In the genomic region with DNA sequence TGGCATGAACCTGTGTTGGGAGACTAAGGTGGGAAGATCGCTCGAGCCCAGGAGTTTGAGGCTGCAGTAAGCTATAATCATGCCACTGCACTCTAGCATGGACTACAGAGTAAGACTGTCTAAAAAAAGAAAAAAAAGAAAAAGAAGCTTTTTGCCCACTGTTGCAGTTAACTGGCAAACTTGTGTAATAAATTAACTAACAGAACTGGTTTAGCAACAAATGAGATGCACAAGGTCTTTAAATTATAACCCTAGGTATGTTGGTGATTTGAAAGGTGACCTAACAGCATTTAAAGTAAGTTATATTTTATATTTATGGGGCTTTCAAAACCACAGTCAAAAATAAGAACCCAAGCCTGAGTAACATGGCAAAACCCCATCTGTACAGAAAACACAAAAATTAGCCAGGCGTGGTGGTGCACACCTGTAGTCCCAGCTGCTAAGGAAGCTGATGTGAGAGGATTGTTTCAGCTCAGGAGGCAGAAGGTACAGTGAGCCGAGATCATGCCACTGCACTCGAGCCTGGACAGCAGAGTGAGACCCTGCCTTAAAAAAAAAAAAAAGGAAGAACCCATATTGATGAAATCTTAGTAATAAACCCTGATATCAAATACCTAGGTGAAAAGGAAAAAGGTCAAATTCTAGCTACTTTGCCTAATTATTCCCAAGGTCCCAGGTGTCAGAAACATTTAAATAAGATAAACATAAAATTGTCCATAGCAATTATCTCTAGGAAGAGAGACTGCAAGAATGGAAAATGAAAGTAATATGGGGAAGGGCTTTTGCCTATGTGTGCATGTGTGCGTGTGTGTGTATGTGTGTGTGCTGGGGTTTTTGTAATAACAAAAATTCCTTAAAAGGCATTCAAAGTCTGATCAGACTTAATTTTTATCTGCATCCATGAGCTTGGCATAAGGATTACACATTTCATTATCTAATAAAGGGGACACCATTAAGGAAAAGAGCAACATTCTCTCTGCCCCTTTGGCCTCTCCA, we compare ENCODE assay signal across 10 cellular contexts. TPM values are rescaled to one million over a fixed set of nuclear protein-coding genes. Genes with fewer than 3 reads are reported as not detected.
DNase-seq lines count a peak whose midpoint lies in the region; ATAC-seq and TF ChIP-seq lines count a peak whose summit lies in the region.
"Had no signal": no experiment of that assay in that cellular context is flagged by ENCODE, and none has a peak within 500 bp of the region (broad histone marks: within the 10 kb centered on the region; RNA-seq: fewer than 3 reads in every experiment).

No MANE protein-coding gene starts in this region.

- no peak overlapping the region for H2BK120ac ChIP-seq in mesenchymal stem cell (ENCODE audit: low read depth, low read length)

- peaks cover 63% of the 10 kb centered on the region for H3K4me1 Mint-ChIP-seq in CD8-positive, alpha-beta T cell (ENCODE audit: low read depth)
- peaks cover 61% of the 10 kb centered on the region for H3K4me1 Mint-ChIP-seq in activated B cell treated with CpG ODN at 0.5 μM for 24 hours

- no peak overlapping the region for H3K9ac ChIP-seq in mesenchymal stem cell (ENCODE audit: low read length)

- in situ Hi-C loops in HAP-1 (cut with MboI; ENCODE audit: low sequenced_read_pairs), result no loop called here

- H2AFZ ChIP-seq in mesenchymal stem cell (ENCODE audit: low read depth, low read length), result no peak overlapping the region

- peaks cover 46% of the 10 kb centered on the region for H3K4me1 ChIP-seq in CD8-positive, alpha-beta T cell (ENCODE audit: insufficient read depth, low read length)
- H3K4me1 ChIP-seq in mesenchymal stem cell (ENCODE audit: control insufficient read depth, insufficient read depth, low read depth, low read length), result peaks cover 1% of the 10 kb centered on the region
- peaks cover 14% of the 10 kb centered on the region for H3K4me1 ChIP-seq in HAP-1

- ATAC-seq in CD8-positive, alpha-beta T cell, result no peak
- ATAC-seq in HG02623 (IDR thresholded peaks at IDR 0.05; ENCODE audit: unreplicated experiment) (peak; percentile 26), activated B cell treated with CpG ODN at 0.5 μM for 24 hours (ENCODE audit: low read depth) (peak; percentile 25), HG03045 (IDR thresholded peaks at IDR 0.05; ENCODE audit: unreplicated experiment) (no peak), HG03039 (IDR thresholded peaks at IDR 0.05; ENCODE audit: unreplicated experiment) (no peak)

- no peaks in the 10 kb centered on the region for H3K36me3 ChIP-seq in CD8-positive, alpha-beta T cell (ENCODE audit: insufficient read depth, low read length)
- no peaks in the 10 kb centered on the region for H3K36me3 ChIP-seq in mesenchymal stem cell (ENCODE audit: control insufficient read depth in 1 of 2, insufficient read depth in 2 of 2, low read depth in 1 of 2, low read length in 2 of 2)
- H3K36me3 ChIP-seq in HAP-1 (replicated peaks), result no peaks in the 10 kb centered on the region

- H3K14ac ChIP-seq in mesenchymal stem cell (ENCODE audit: low read length in 2 of 2), result no peak overlapping the region

- peak in 1 of 7 experiments; percentile 34 for DNase-seq in CD8-positive, alpha-beta T cell
- no peak for DNase-seq in activated B cell treated with CpG ODN at 0.5 μM for 24 hours
- peak; percentile 57 for DNase-seq in mesenchymal stem cell
- DNase-seq in activated effector memory CD4-positive, alpha-beta T cell treated with Interleukin-2 at 50 U/mL for 16 hours, result no peak
- DNase-seq in HAP-1 (ENCODE audit: low spot score in 2 of 2), result no peak
- DNase-seq: activated naive CD4-positive, alpha-beta T cell treated with anti-CD3 and anti-CD28 coated beads, Interleukin-2, amount 50 U/mL, for 16 hours; NCI-H526 had no signal

- CTCF ChIA-PET in CD8-positive, alpha-beta T cell (lab: Charles Lee), result interaction anchor here (1.2 to 4.0 kb wide), 3 partner anchors 15 to 43 kb away, joined by 3 to 24 read pairs (median 4); a partner anchor contains a TSS
- CTCF ChIA-PET in activated B cell treated with CpG ODN at 0.5 μM for 24 hours (lab: Charles Lee), result interaction anchor here (0.9 kb wide), 1 partner anchor 15 kb away, joined by 3 read pairs; a partner anchor contains a TSS

- no peaks in the 10 kb centered on the region for H3K27me3 ChIP-seq in CD8-positive, alpha-beta T cell (ENCODE audit: insufficient read depth, low read length)
- H3K27me3 ChIP-seq in mesenchymal stem cell (ENCODE audit: control insufficient read depth in 1 of 2, insufficient read depth in 1 of 2, low read length in 2 of 2) (no peaks in the 10 kb centered on the region), HAP-1 (ENCODE audit: low read depth) (no peaks in the 10 kb centered on the region)

- POLR2A ChIA-PET in CD8-positive, alpha-beta T cell (lab: Charles Lee), result interaction anchor here (0.6 to 2.5 kb wide), 5 partner anchors 11 to 471 kb away, joined by 3 to 8 read pairs (median 3); no protein-coding TSS in a partner anchor
- POLR2A ChIA-PET in activated B cell treated with CpG ODN at 0.5 μM for 24 hours (lab: Charles Lee), result interaction anchor here (0.6 to 2.4 kb wide), 6 partner anchors 15 to 280 kb away, joined by 3 to 9 read pairs (median 4); a partner anchor contains a TSS

- no peak overlapping the region for H3K4ac ChIP-seq in mesenchymal stem cell (ENCODE audit: low read depth in 1 of 2, low read length in 2 of 2)

- no peaks in the 10 kb centered on the region for H3K27me3 Mint-ChIP-seq in CD8-positive, alpha-beta T cell (ENCODE audit: low read depth)
- H3K27me3 Mint-ChIP-seq in activated B cell treated with CpG ODN at 0.5 μM for 24 hours, result no peaks in the 10 kb centered on the region

- H2BK15ac ChIP-seq in mesenchymal stem cell (ENCODE audit: low read depth, poor library complexity, severe bottlenecking), result no peak overlapping the region

- no peaks in the 10 kb centered on the region for H3K9me3 Mint-ChIP-seq in CD8-positive, alpha-beta T cell
- H3K9me3 Mint-ChIP-seq in activated B cell treated with CpG ODN at 0.5 μM for 24 hours, result no peaks in the 10 kb centered on the region

- no peak for TF ChIP-seq CTCF in CD8-positive, alpha-beta T cell (IDR thresholded peaks at IDR 0.05)
- TF ChIP-seq CTCF in activated B cell treated with CpG ODN at 0.5 μM for 24 hours (IDR thresholded peaks at IDR 0.05), result no peak

- H3K27ac Mint-ChIP-seq in CD8-positive, alpha-beta T cell, result peak overlapping the region; percentile 76
- H3K27ac Mint-ChIP-seq in activated B cell treated with CpG ODN at 0.5 μM for 24 hours, result peak overlapping the region; percentile 79

- H3K23ac ChIP-seq in mesenchymal stem cell (ENCODE audit: low read length in 2 of 2), result no peak overlapping the region

- intact Hi-C loops in CD8-positive, alpha-beta T cell (cut with DNase I, micrococcal nuclease), result loop anchor here (2.0 to 10.0 kb wide), 3 partner anchors 15 to 1237 kb away; a partner anchor contains a TSS
- intact Hi-C loops in activated B cell treated with CpG ODN at 0.5 μM for 24 hours (cut with micrococcal nuclease), result loop anchor here (2.0 to 5.0 kb wide), 2 partner anchors 15 to 369 kb away; a partner anchor contains a TSS

- H3K4me3 ChIP-seq in CD8-positive, alpha-beta T cell (ENCODE audit: low read depth, low read length), result no peak overlapping the region
- H3K4me3 ChIP-seq in mesenchymal stem cell (ENCODE audit: insufficient read depth in 1 of 2, low read depth in 1 of 2, low read length in 2 of 2) (no peak overlapping the region), HAP-1 (no peak overlapping the region)

- H3K9me3 ChIP-seq in CD8-positive, alpha-beta T cell (ENCODE audit: low read length), result no peaks in the 10 kb centered on the region
- H3K9me3 ChIP-seq in mesenchymal stem cell (ENCODE audit: control insufficient read depth, low read length) (no peaks in the 10 kb centered on the region), HAP-1 (no peaks in the 10 kb centered on the region)

- no peak overlapping the region for H3K18ac ChIP-seq in mesenchymal stem cell (ENCODE audit: low read depth in 1 of 2, low read length in 2 of 2)

- no peak overlapping the region for H4K91ac ChIP-seq in mesenchymal stem cell (ENCODE audit: low read length)

- H3K27ac ChIP-seq in CD8-positive, alpha-beta T cell (ENCODE audit: low read depth, low read length), result peak overlapping the region; percentile 21
- H3K27ac ChIP-seq in mesenchymal stem cell (ENCODE audit: low read length, poor library complexity, severe bottlenecking), result no peak overlapping the region

- H2AK5ac ChIP-seq in mesenchymal stem cell (ENCODE audit: low read length, severe bottlenecking), result no peak overlapping the region

- H3K36me3 Mint-ChIP-seq in CD8-positive, alpha-beta T cell, result no peaks in the 10 kb centered on the region
- H3K36me3 Mint-ChIP-seq in activated B cell treated with CpG ODN at 0.5 μM for 24 hours (ENCODE audit: low read depth), result no peaks in the 10 kb centered on the region

- no peak overlapping the region for H2BK12ac ChIP-seq in mesenchymal stem cell (ENCODE audit: low read length in 2 of 2)

- H2BK5ac ChIP-seq in mesenchymal stem cell (ENCODE audit: low read depth, low read length, poor library complexity, severe bottlenecking), result no peak overlapping the region

- H3K4me3 Mint-ChIP-seq in CD8-positive, alpha-beta T cell, result peak overlapping the region; percentile 52
- peak overlapping the region; percentile 50 for H3K4me3 Mint-ChIP-seq in activated B cell treated with CpG ODN at 0.5 μM for 24 hours

- no peak overlapping the region for H3K4me2 ChIP-seq in mesenchymal stem cell (ENCODE audit: low read length, poor library complexity, severe bottlenecking)

- WGBS in mesenchymal stem cell, result 100% methylated on average over 1 of the region's 6 CpGs

- peaks cover 12% of the 10 kb centered on the region for H3K79me1 ChIP-seq in mesenchymal stem cell (replicated peaks; ENCODE audit: low read length, poor library complexity, severe bottlenecking)

- H4K8ac ChIP-seq in mesenchymal stem cell (ENCODE audit: low read length), result no peak overlapping the region

RNA-seq across cellular contexts. Expression of a gene that starts 15.4 kb away (rescaled TPM):
- total RNA-seq in CD8-positive, alpha-beta T cell, result 10 to 100 TPM; 93.4 to 94.2 TPM
- 35.0 and 40.1 TPM in 2 replicates for total RNA-seq in activated B cell treated with CpG ODN at 0.5 μM for 24 hours
- polyA plus RNA-seq in mesenchymal stem cell (2013, experiment 1 of 2), result 5.6 TPM
- 6.4 TPM for polyA plus RNA-seq in mesenchymal stem cell (2013, experiment 2 of 2)

Comparison
In these comparisons a context has a peak if more than half of its experiments do, and no peak if none do; other contexts are left out.
1. ATAC-seq: peak in HG02623 (single experiment) and activated B cell treated with CpG ODN at 0.5 μM for 24 hours (single experiment); none in CD8-positive, alpha-beta T cell (single experiment), HG03045 (single experiment) and HG03039 (single experiment).